Comparison of ENCODE assay signal across 8 cellular contexts in the genomic region with DNA sequence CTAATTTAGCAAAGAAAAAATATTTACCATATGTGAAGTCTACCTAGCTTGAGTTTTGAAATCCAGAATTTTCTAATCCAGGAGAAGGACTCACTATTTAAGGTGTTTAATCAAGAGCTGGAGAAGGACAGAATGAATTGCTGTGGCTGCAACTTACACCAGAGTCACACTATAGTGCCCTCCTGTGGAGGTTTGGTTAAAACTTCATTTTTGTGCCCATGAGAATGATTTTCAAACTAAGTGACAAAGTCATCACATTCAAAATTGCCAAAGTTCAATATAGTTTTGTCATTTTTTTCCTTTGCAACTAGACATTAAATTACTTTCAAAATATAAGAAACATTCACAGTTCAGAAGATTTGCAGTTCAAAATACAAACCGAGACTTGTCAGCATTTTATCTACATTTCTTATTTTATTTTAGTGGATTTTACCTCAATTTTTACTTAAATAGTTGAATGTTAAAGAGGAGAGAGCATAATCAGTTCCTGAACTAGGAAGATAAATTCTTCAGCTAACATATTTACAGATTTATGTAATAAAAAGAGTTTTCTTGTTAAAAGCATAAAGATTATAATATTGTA.
DNase-seq lines count a peak whose midpoint lies in the region; ATAC-seq, FAIRE-seq and TF ChIP-seq lines count a peak whose summit lies in the region.

No MANE protein-coding gene starts in this region.

- intact Hi-C loops in ascending aorta (cut with DNase I) (loop anchor here (5.0 kb wide), 1 partner anchor 916 kb away; no protein-coding TSS in a partner anchor), upper lobe of right lung (cut with DNase I) (no loop called here)

- POLR2A ChIA-PET in GM10248 (lab: Yijun Ruan, JAX), result no interaction called here

- no peaks in the 10 kb centered on the region for H3K9me3 ChIP-seq in ascending aorta
- no peaks in the 10 kb centered on the region for H3K9me3 ChIP-seq in upper lobe of right lung

- TF ChIP-seq CTCF in AG09319 (IDR thresholded peaks at IDR 0.05; ENCODE audit: low read depth, low read length) (peak; percentile 56), GM10248 (IDR thresholded peaks at IDR 0.05; ENCODE audit: control extremely low read depth, extremely low read depth, low read depth, missing control alignments) (peak; percentile 47), ascending aorta (IDR thresholded peaks at IDR 0.05) (peak; percentile 18 to 56 (median 56)), upper lobe of right lung (IDR thresholded peaks at IDR 0.05) (peak; percentile 60)

- DNase-seq in AG09319 (ENCODE audit: extremely low read depth, low read depth) (no peak), GM10248 (ENCODE audit: extremely low spot score) (peak; percentile 6), NCI-H1694 (lab: John Stamatoyannopoulos, UW) (peak; percentile 36), ascending aorta (ENCODE audit: low spot score in 2 of 2) (no peak), upper lobe of right lung (no peak)
- DNase-seq in stimulated activated CD4-positive, alpha-beta T cell treated with anti-CD3 and anti-CD28 coated beads, Interleukin-4, amount 100 ng/mL, for 4 hours, result no peak

- H3K36me3 ChIP-seq in ascending aorta (no peaks in the 10 kb centered on the region), upper lobe of right lung (no peaks in the 10 kb centered on the region)

- ATAC-seq in upper lobe of right lung (peak; percentile 77), GM18861 (IDR thresholded peaks at IDR 0.05; ENCODE audit: unreplicated experiment) (no peak)

- FAIRE-seq in islet of Langerhans (lab: Jason Lieb, UNC), result peak; percentile 96

- CTCF ChIA-PET in GM10248 (lab: Yijun Ruan, JAX), result interaction anchor here (0.9 to 5.0 kb wide), 5 partner anchors 9 to 144 kb away, joined by 3 to 23 read pairs (median 4); no protein-coding TSS in a partner anchor

- H3K27ac ChIP-seq in ascending aorta, result no peak overlapping the region
- H3K27ac ChIP-seq in upper lobe of right lung, result no peak overlapping the region

- no peak overlapping the region for H3K4me3 ChIP-seq in ascending aorta
- no peak overlapping the region for H3K4me3 ChIP-seq in upper lobe of right lung

- no peaks in the 10 kb centered on the region for H3K4me1 ChIP-seq in ascending aorta
- no peaks in the 10 kb centered on the region for H3K4me1 ChIP-seq in upper lobe of right lung

- H3K27me3 ChIP-seq in ascending aorta (no peaks in the 10 kb centered on the region), upper lobe of right lung (no peaks in the 10 kb centered on the region)

Comparison
In these comparisons a context has a peak if more than half of its experiments do, and no peak if none do; other contexts are left out.
1. DNase-seq: peak in GM10248 (single experiment) and NCI-H1694 (single experiment); none in AG09319 (single experiment), ascending aorta (0 of 2), upper lobe of right lung (single experiment) and stimulated activated CD4-positive, alpha-beta T cell treated with anti-CD3 and anti-CD28 coated beads, Interleukin-4, amount 100 ng/mL, for 4 hours (0 of 2).
2. Peak in every context shown above with its lines, with median percentiles within 50 percentile points of each other: CTCF ChIP-seq.